16 cellular contexts compared by ENCODE assay signal in genomic region chr7:8128457-8129322, GRCh38.
DNase-seq lines count a peak whose midpoint lies in the region; ATAC-seq, FAIRE-seq and TF ChIP-seq lines count a peak whose summit lies in the region.
"Had no signal": no experiment of that assay in that cellular context is flagged by ENCODE, and none has a peak within 500 bp of the region (broad histone marks: within the 10 kb centered on the region; RNA-seq: fewer than 3 reads in every experiment).

No MANE protein-coding gene starts in this region.

- no peak overlapping the region for H3K4ac ChIP-seq in neuronal stem cell (ENCODE audit: low read length)

- no peak overlapping the region for H3K4me3 ChIP-seq in neuronal stem cell (ENCODE audit: low read length in 2 of 2)
- H3K4me3 ChIP-seq: esophagus muscularis mucosa, stomach, uterus had no signal

- peak overlapping the region; percentile 45 for H3K27ac Mint-ChIP-seq in activated CD4-positive, alpha-beta T cell treated with anti-CD3 and anti-CD28 coated beads for 36 hours
- H3K27ac Mint-ChIP-seq in activated T-helper 1 cell treated with anti-CD3 and anti-CD28 coated beads, Interleukin-12 subunit alpha, Interleukin-12 subunit beta, Interleukin-2, Interleukin-4 antibody, amounts not matched to agents 30 ng/mL and 10 ng/mL and 1 ng/mL, durations not matched to agents 14 hours and 24 hours and 36 hours = peak overlapping the region; percentile 77
- no peak overlapping the region for H3K27ac Mint-ChIP-seq in endothelial cell (ENCODE audit: unreplicated experiment)

- H3K4me1 Mint-ChIP-seq in activated CD4-positive, alpha-beta T cell treated with anti-CD3 and anti-CD28 coated beads for 36 hours = peaks cover 91% of the 10 kb centered on the region
- peaks cover 91% of the 10 kb centered on the region for H3K4me1 Mint-ChIP-seq in activated T-helper 1 cell treated with anti-CD3 and anti-CD28 coated beads, Interleukin-12 subunit alpha, Interleukin-12 subunit beta, Interleukin-2, Interleukin-4 antibody, amounts not matched to agents 30 ng/mL and 10 ng/mL and 1 ng/mL, durations not matched to agents 14 hours and 24 hours and 36 hours (ENCODE audit: low read depth)
- peaks cover 10% of the 10 kb centered on the region for H3K4me1 Mint-ChIP-seq in endothelial cell (ENCODE audit: unreplicated experiment)

- no peaks in the 10 kb centered on the region for H3K4me1 ChIP-seq in neuronal stem cell (ENCODE audit: control insufficient read depth in 2 of 2, insufficient read depth in 1 of 2, low read depth in 1 of 2, low read length in 2 of 2)
- H3K4me1 ChIP-seq: esophagus muscularis mucosa, uterus had no signal

- no peak overlapping the region for H3K14ac ChIP-seq in neuronal stem cell (ENCODE audit: low read length)

- no peak overlapping the region for H2BK5ac ChIP-seq in neuronal stem cell (ENCODE audit: low read length)

- H2AFZ ChIP-seq in neuronal stem cell (ENCODE audit: low read length) = no peak overlapping the region

- H4K91ac ChIP-seq in neuronal stem cell (ENCODE audit: low read depth, low read length, poor library complexity) = no peak overlapping the region

- H3K9me3 ChIP-seq in neuronal stem cell (replicated peaks in 1 of 2; ENCODE audit: control insufficient read depth in 2 of 2, insufficient read depth in 1 of 2, low read depth in 1 of 2, low read length in 2 of 2) = no peaks in the 10 kb centered on the region
- H3K9me3 ChIP-seq: esophagus muscularis mucosa, stomach, uterus had no signal

- H3K23ac ChIP-seq in neuronal stem cell (ENCODE audit: low read depth, low read length, poor library complexity) = no peak overlapping the region

- CTCF ChIA-PET in activated CD4-positive, alpha-beta T cell treated with anti-CD3 and anti-CD28 coated beads for 36 hours (lab: Charles Lee) = interaction anchor here (0.7 to 0.8 kb wide), 2 partner anchors 14 to 1880 kb away, joined by 3 read pairs; no protein-coding TSS in a partner anchor

- no peak overlapping the region for H3K9ac ChIP-seq in neuronal stem cell (ENCODE audit: low read depth, low read length, poor library complexity)

- H2BK12ac ChIP-seq in neuronal stem cell (ENCODE audit: low read length) = peak overlapping the region; percentile 10

- intact Hi-C loops in activated CD4-positive, alpha-beta T cell treated with anti-CD3 and anti-CD28 coated beads for 36 hours (cut with DNase I, micrococcal nuclease) = loop anchor here (5.0 to 10.0 kb wide), 3 partner anchors 356 to 944 kb away; partner anchors contain the start of genes C1GALT1 (in 2 of the 2) and MIOS (in 1 of the 2)
- intact Hi-C loops in activated T-helper 1 cell treated with anti-CD3 and anti-CD28 coated beads, Interleukin-12 subunit alpha, Interleukin-12 subunit beta, Interleukin-2, Interleukin-4 antibody, amounts not matched to agents 30 ng/mL and 10 ng/mL and 1 ng/mL, durations not matched to agents 14 hours and 24 hours and 36 hours (cut with micrococcal nuclease) = loop anchor here (5.0 kb wide), 1 partner anchor 946 kb away; the partner anchor contains the start of gene C1GALT1

- H3K27me3 Mint-ChIP-seq in activated CD4-positive, alpha-beta T cell treated with anti-CD3 and anti-CD28 coated beads for 36 hours = peaks cover 2% of the 10 kb centered on the region
- no peaks in the 10 kb centered on the region for H3K27me3 Mint-ChIP-seq in activated T-helper 1 cell treated with anti-CD3 and anti-CD28 coated beads, Interleukin-12 subunit alpha, Interleukin-12 subunit beta, Interleukin-2, Interleukin-4 antibody, amounts not matched to agents 30 ng/mL and 10 ng/mL and 1 ng/mL, durations not matched to agents 14 hours and 24 hours and 36 hours (ENCODE audit: insufficient read depth)
- no peaks in the 10 kb centered on the region for H3K27me3 Mint-ChIP-seq in endothelial cell (ENCODE audit: unreplicated experiment)

- no peak overlapping the region for H2BK15ac ChIP-seq in neuronal stem cell (ENCODE audit: low read length)

- POLR2A ChIA-PET in activated CD4-positive, alpha-beta T cell treated with anti-CD3 and anti-CD28 coated beads for 36 hours (lab: Charles Lee) = no interaction called here

- H3K36me3 ChIP-seq in neuronal stem cell (replicated peaks in 1 of 2; ENCODE audit: control insufficient read depth in 2 of 2, insufficient read depth in 2 of 2, low read length in 2 of 2) = no peaks in the 10 kb centered on the region
- H3K36me3 ChIP-seq: uterus had no signal

- no peak overlapping the region for H2BK120ac ChIP-seq in neuronal stem cell (ENCODE audit: low read depth, low read length)

- no peak for ATAC-seq in activated CD4-positive, alpha-beta T cell treated with anti-CD3 and anti-CD28 coated beads for 36 hours

- H2AK5ac ChIP-seq in neuronal stem cell (ENCODE audit: low read depth, low read length) = no peak overlapping the region

- DNase-seq in activated CD4-positive, alpha-beta T cell treated with anti-CD3 and anti-CD28 coated beads for 36 hours = no peak
- no peak for DNase-seq in activated CD4-positive, alpha-beta T cell treated with anti-CD3 and anti-CD28 coated beads for 4 hours
- no peak for DNase-seq in GM19239 (ENCODE audit: insufficient read length, low spot score)
- DNase-seq in activated T-helper 1 cell treated with anti-CD3 and anti-CD28 coated beads, Interleukin-12 subunit alpha, Interleukin-12 subunit beta, Interleukin-2, Interleukin-4 antibody, amounts not matched to agents 30 ng/mL and 10 ng/mL and 1 ng/mL, durations not matched to agents 14 hours and 24 hours and 36 hours (ENCODE audit: low spot score) = no peak
- no peak for DNase-seq in neuronal stem cell (ENCODE audit: low spot score)
- DNase-seq in HuH-7 (ENCODE audit: low spot score) = no peak
- no peak for DNase-seq in endothelial cell (ENCODE audit: low spot score)
- no peak for DNase-seq in mucosa of gallbladder (ENCODE audit: low spot score)
- DNase-seq: activated CD4-positive, alpha-beta T cell treated with anti-CD3 and anti-CD28 coated beads, Interleukin-2, amount 50 U/mL, for 48 hours; NCI-H1694; SHP77 treated with DMSO at 0.1 percent for 48 hours; stomach; T1000; uterus had no signal

- H3K4me3 Mint-ChIP-seq in activated CD4-positive, alpha-beta T cell treated with anti-CD3 and anti-CD28 coated beads for 36 hours = no peak overlapping the region
- peak overlapping the region; percentile 51 for H3K4me3 Mint-ChIP-seq in activated T-helper 1 cell treated with anti-CD3 and anti-CD28 coated beads, Interleukin-12 subunit alpha, Interleukin-12 subunit beta, Interleukin-2, Interleukin-4 antibody, amounts not matched to agents 30 ng/mL and 10 ng/mL and 1 ng/mL, durations not matched to agents 14 hours and 24 hours and 36 hours
- no peak overlapping the region for H3K4me3 Mint-ChIP-seq in endothelial cell (ENCODE audit: unreplicated experiment)

- H3K27me3 ChIP-seq in neuronal stem cell (ENCODE audit: control insufficient read depth in 3 of 3, insufficient read depth in 3 of 3, low read depth in 1 of 3, low read length in 3 of 3) = no peaks in the 10 kb centered on the region
- H3K27me3 ChIP-seq: esophagus muscularis mucosa, stomach, uterus had no signal

- peak; percentile 83 for FAIRE-seq in GM19239 (lab: Jason Lieb, UNC)
- FAIRE-seq: GM12891 had no signal

- H3K27ac ChIP-seq in neuronal stem cell (replicated peaks; ENCODE audit: low read length) = no peak overlapping the region
- H3K27ac ChIP-seq: esophagus muscularis mucosa, uterus had no signal

- H3K36me3 Mint-ChIP-seq in activated CD4-positive, alpha-beta T cell treated with anti-CD3 and anti-CD28 coated beads for 36 hours (ENCODE audit: low read depth) = peaks cover 3% of the 10 kb centered on the region
- H3K36me3 Mint-ChIP-seq in activated T-helper 1 cell treated with anti-CD3 and anti-CD28 coated beads, Interleukin-12 subunit alpha, Interleukin-12 subunit beta, Interleukin-2, Interleukin-4 antibody, amounts not matched to agents 30 ng/mL and 10 ng/mL and 1 ng/mL, durations not matched to agents 14 hours and 24 hours and 36 hours (ENCODE audit: low read depth) = peaks cover 9% of the 10 kb centered on the region
- peaks cover 23% of the 10 kb centered on the region for H3K36me3 Mint-ChIP-seq in endothelial cell (ENCODE audit: low read depth, unreplicated experiment)

- no peaks in the 10 kb centered on the region for H3K9me3 Mint-ChIP-seq in activated CD4-positive, alpha-beta T cell treated with anti-CD3 and anti-CD28 coated beads for 36 hours (ENCODE audit: low read depth)
- H3K9me3 Mint-ChIP-seq in activated T-helper 1 cell treated with anti-CD3 and anti-CD28 coated beads, Interleukin-12 subunit alpha, Interleukin-12 subunit beta, Interleukin-2, Interleukin-4 antibody, amounts not matched to agents 30 ng/mL and 10 ng/mL and 1 ng/mL, durations not matched to agents 14 hours and 24 hours and 36 hours = no peaks in the 10 kb centered on the region
- no peaks in the 10 kb centered on the region for H3K9me3 Mint-ChIP-seq in endothelial cell (ENCODE audit: unreplicated experiment)

- WGBS in neuronal stem cell (ENCODE audit: extremely low coverage in 2 of 2, insufficient read length in 2 of 2, insufficient replicate concordance in 1 of 2), 2 donors = no CpG with 5 or more reads among the region's 12 CpGs

- no peak overlapping the region for H4K8ac ChIP-seq in neuronal stem cell (ENCODE audit: low read depth, low read length)

- H3K79me1 ChIP-seq in neuronal stem cell (ENCODE audit: low read depth, low read length) = no peaks in the 10 kb centered on the region

- TF ChIP-seq CTCF in endothelial cell (IDR thresholded peaks at IDR 0.05; ENCODE audit: unreplicated experiment) = no peak

- no peak overlapping the region for H3K4me2 ChIP-seq in neuronal stem cell (ENCODE audit: insufficient read depth, low read length, poor library complexity, severe bottlenecking)

- H3K18ac ChIP-seq in neuronal stem cell (ENCODE audit: low read length) = no peak overlapping the region
